Comparison of ENCODE assay signal across 1 cellular context in genomic region chr12:132330549-132330881, GRCh38.
TF ChIP-seq lines count a peak whose summit lies in the region.

No MANE protein-coding gene starts in this region.

TF ChIP-seq in GM12878, 131 proteins besides CTCF, POLR2A, EP300 and RAD21:
- TF ChIP-seq NR2C2 (IDR thresholded peaks at IDR 0.05; ENCODE audit: borderline replicate concordance, control insufficient read depth, insufficient read length, low read depth): peak; percentile 26
- TF ChIP-seq IRF5 (IDR thresholded peaks at IDR 0.05; ENCODE audit: borderline replicate concordance): no peak
TF ChIP-seq in GM12878: peak in this region for 1.
